26 cellular contexts compared by ENCODE assay signal in the genomic region with DNA sequence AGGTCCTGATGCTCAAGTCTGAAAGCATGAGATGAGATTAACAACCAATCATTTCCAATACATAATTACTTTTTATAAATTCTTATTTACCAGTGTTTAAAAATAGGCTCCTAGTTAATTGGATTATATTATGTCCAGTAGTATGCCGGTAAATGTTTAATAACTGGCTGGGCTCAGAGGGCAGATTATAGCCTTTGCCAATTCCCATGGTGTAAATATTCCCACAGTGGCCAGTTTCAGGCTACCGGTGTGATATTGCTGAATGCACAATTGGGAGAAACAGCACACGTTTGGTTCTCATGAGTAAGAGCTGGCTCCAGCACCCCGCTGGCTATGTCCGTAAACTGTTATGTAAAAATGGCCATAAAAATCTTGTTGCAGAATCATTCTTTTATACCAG.
"Had no signal": no experiment of that assay in that cellular context is flagged by ENCODE, and none has a peak within 500 bp of the region (broad histone marks: within the 10 kb centered on the region; RNA-seq: fewer than 3 reads in every experiment).

No MANE protein-coding gene starts in this region.

- H3K4me3 ChIP-seq: stomach, suprapubic skin, testis, thoracic aorta, thyroid gland, tibial artery, tibial nerve, transverse colon, upper lobe of left lung, upper lobe of right lung, uterus, vagina had no signal

- DNase-seq: stimulated activated CD4-positive, alpha-beta T cell treated with anti-CD3 and anti-CD28 coated beads, Interleukin-2, amount 100 ng/mL, for 48 hours; stimulated activated CD4-positive, alpha-beta T cell treated with anti-CD3 and anti-CD28 coated beads, Interleukin-4, amount 100 ng/mL, for 1 hour; stimulated activated CD4-positive, alpha-beta T cell treated with anti-CD3 and anti-CD28 coated beads, Interleukin-4, amount 100 ng/mL, for 24 hours; stimulated activated CD4-positive, alpha-beta T cell treated with anti-CD3 and anti-CD28 coated beads, Interleukin-4, amount 100 ng/mL, for 4 hours; stimulated activated CD8-positive, alpha-beta memory T cell treated with anti-CD3 and anti-CD28 coated beads, Interleukin-4, amount 100 ng/mL, for 48 hours; stimulated activated naive B cell treated with anti-CD40 and anti-IgM and Interleukin-4, amounts not matched to agents 10 μg/mL and 1 μg/mL and 100 μg/mL, for 72 hours; stimulated activated naive CD4-positive, alpha-beta T cell; stimulated activated naive CD4-positive, alpha-beta T cell treated with Interleukin-2 at 50 U/mL for 16 hours; stimulated activated naive CD8-positive, alpha-beta T cell treated with anti-CD3 and anti-CD28 coated beads, Interleukin-15, amount 100 ng/mL, for 72 hours; stimulated activated naive CD8-positive, alpha-beta T cell treated with anti-CD3 and anti-CD28 coated beads, Interleukin-15, Interleukin-2, amounts not matched to agents 100 U/mL and 50 U/mL, for 24 hours; stomach; substantia nigra; testis; thyroid gland; tibial artery; transverse colon; trophoblast cell; upper lobe of left lung; upper lobe of right lung; uterus had no signal

- H3K9me3 ChIP-seq: stomach, suprapubic skin, testis, thoracic aorta, thyroid gland, tibial artery, tibial nerve, transverse colon, upper lobe of left lung, upper lobe of right lung, uterus, vagina had no signal

- H3K36me3 ChIP-seq: thoracic aorta, uterus had no signal

- H3K4me1 ChIP-seq: suprapubic skin, thyroid gland, tibial nerve, transverse colon, upper lobe of right lung, uterus had no signal

- ATAC-seq: stimulated activated effector memory CD8-positive, alpha-beta T cell treated with anti-CD3 and anti-CD28 coated beads, Interleukin-12 subunit alpha, Interleukin-12 subunit beta, amount 100 ng/mL, for 72 hours; stimulated activated memory B cell treated with anti-CD40 and anti-IgM and Interleukin-4, amounts not matched to agents 10 μg/mL and 1 μg/mL and 100 μg/mL, for 72 hours; stimulated activated naive B cell treated with anti-CD40 and anti-IgM and Interleukin-4, amounts not matched to agents 10 μg/mL and 1 μg/mL and 100 μg/mL, for 72 hours; stimulated activated naive CD8-positive, alpha-beta T cell treated with anti-CD3 and anti-CD28 coated beads, Interleukin-15, amount 100 ng/mL, for 72 hours; stimulated activated naive CD8-positive, alpha-beta T cell treated with anti-CD3 and anti-CD28 coated beads, Interleukin-15, Interleukin-2, amounts not matched to agents 100 U/mL and 50 U/mL, for 24 hours; upper lobe of right lung had no signal

- H3K27ac ChIP-seq: stomach, suprapubic skin, testis, thoracic aorta, thyroid gland, tibial nerve, transverse colon, upper lobe of left lung, upper lobe of right lung, uterus, vagina had no signal
